ENCODE assay signal across 9 cellular contexts in the genomic region with DNA sequence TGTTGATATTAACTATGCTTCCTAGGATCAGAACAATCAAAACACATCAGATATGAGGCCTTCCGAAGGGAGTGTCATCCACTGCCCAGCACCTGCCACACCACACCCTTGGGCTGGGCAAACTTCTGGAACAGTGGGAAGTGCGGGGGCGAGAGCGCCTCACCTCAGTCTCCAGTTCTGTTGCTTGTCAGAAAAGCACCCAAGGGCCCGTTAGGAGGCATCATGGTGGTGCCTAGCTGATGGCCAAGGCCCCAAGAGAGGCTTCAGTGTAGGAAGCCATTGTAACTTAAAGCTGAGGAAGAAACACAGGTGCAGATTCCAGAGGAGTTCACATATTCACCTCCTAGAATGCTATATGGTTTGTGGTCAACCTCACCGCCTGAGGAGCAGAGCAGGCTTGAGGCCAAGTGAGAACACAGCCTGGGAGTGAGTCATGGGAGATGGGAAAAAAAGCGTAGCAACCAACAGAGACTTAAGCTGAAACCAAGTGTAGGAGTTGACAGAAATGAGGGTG.
A peak's percentile ranks its signal among the peaks of the same experiment; 100 is the strongest.
DNase-seq lines count a peak whose midpoint lies in the region; ATAC-seq and TF ChIP-seq lines count a peak whose summit lies in the region.
"Had no signal": no experiment of that assay in that cellular context is flagged by ENCODE, and none has a peak within 500 bp of the region (broad histone marks: within the 10 kb centered on the region; RNA-seq: fewer than 3 reads in every experiment).

No MANE protein-coding gene starts in this region.

- intact Hi-C loops in activated T-helper 1 cell treated with anti-CD3 and anti-CD28 coated beads, Interleukin-12 subunit alpha, Interleukin-12 subunit beta, Interleukin-2, Interleukin-4 antibody, amounts not matched to agents 30 ng/mL and 10 ng/mL and 1 ng/mL, durations not matched to agents 14 hours and 24 hours and 36 hours (cut with micrococcal nuclease) = loop anchor here (1.0 to 10.0 kb wide), 8 partner anchors 12 to 1095 kb away; a partner anchor contains a TSS

- no peaks in the 10 kb centered on the region for H3K9me3 Mint-ChIP-seq in activated T-helper 1 cell treated with anti-CD3 and anti-CD28 coated beads, Interleukin-12 subunit alpha, Interleukin-12 subunit beta, Interleukin-2, Interleukin-4 antibody, amounts not matched to agents 30 ng/mL and 10 ng/mL and 1 ng/mL, durations not matched to agents 14 hours and 24 hours and 36 hours
- no peaks in the 10 kb centered on the region for H3K9me3 Mint-ChIP-seq in effector memory CD8-positive, alpha-beta T cell
- H3K9me3 Mint-ChIP-seq: activated B cell treated with CpG ODN at 0.5 μM for 24 hours had no signal

- no peaks in the 10 kb centered on the region for H3K36me3 ChIP-seq in kidney epithelial cell (ENCODE audit: control insufficient read depth, insufficient read depth, low read length)

- no peak overlapping the region for H3K4me3 Mint-ChIP-seq in activated T-helper 1 cell treated with anti-CD3 and anti-CD28 coated beads, Interleukin-12 subunit alpha, Interleukin-12 subunit beta, Interleukin-2, Interleukin-4 antibody, amounts not matched to agents 30 ng/mL and 10 ng/mL and 1 ng/mL, durations not matched to agents 14 hours and 24 hours and 36 hours
- H3K4me3 Mint-ChIP-seq in effector memory CD8-positive, alpha-beta T cell = no peak overlapping the region
- H3K4me3 Mint-ChIP-seq: activated B cell treated with CpG ODN at 0.5 μM for 24 hours had no signal

- no peak for TF ChIP-seq CTCF in kidney epithelial cell (IDR thresholded peaks at IDR 0.05; ENCODE audit: insufficient read depth, low read length, poor library complexity, severe bottlenecking)

- H3K4me3 ChIP-seq in kidney epithelial cell (ENCODE audit: low read depth, low read length) = no peak overlapping the region

- no peak for ATAC-seq in effector memory CD8-positive, alpha-beta T cell (replicated peaks)
- ATAC-seq in HG02885 (IDR thresholded peaks at IDR 0.05; ENCODE audit: poor library complexity, unreplicated experiment) (no peak), GM19455 (IDR thresholded peaks at IDR 0.05; ENCODE audit: unreplicated experiment) (no peak)

- H3K36me3 Mint-ChIP-seq in activated T-helper 1 cell treated with anti-CD3 and anti-CD28 coated beads, Interleukin-12 subunit alpha, Interleukin-12 subunit beta, Interleukin-2, Interleukin-4 antibody, amounts not matched to agents 30 ng/mL and 10 ng/mL and 1 ng/mL, durations not matched to agents 14 hours and 24 hours and 36 hours (ENCODE audit: low read depth) = no peaks in the 10 kb centered on the region
- H3K36me3 Mint-ChIP-seq in effector memory CD8-positive, alpha-beta T cell (ENCODE audit: insufficient read depth) = no peaks in the 10 kb centered on the region

- H3K27me3 ChIP-seq in kidney epithelial cell (ENCODE audit: control insufficient read depth, insufficient read depth, low read length) = no peaks in the 10 kb centered on the region

- peak overlapping the region; percentile 72 for H3K27ac Mint-ChIP-seq in activated T-helper 1 cell treated with anti-CD3 and anti-CD28 coated beads, Interleukin-12 subunit alpha, Interleukin-12 subunit beta, Interleukin-2, Interleukin-4 antibody, amounts not matched to agents 30 ng/mL and 10 ng/mL and 1 ng/mL, durations not matched to agents 14 hours and 24 hours and 36 hours
- no peak overlapping the region for H3K27ac Mint-ChIP-seq in effector memory CD8-positive, alpha-beta T cell
- H3K27ac Mint-ChIP-seq: activated B cell treated with CpG ODN at 0.5 μM for 24 hours had no signal

- DNase-seq in activated T-cell treated with anti-CD3 and anti-CD28 coated beads for 24 hours (ENCODE audit: low read depth) (peak; percentile 49), kidney epithelial cell (ENCODE audit: low read depth) (peak; percentile 98), stromal cell of bone marrow (ENCODE audit: low read depth) (peak; percentile 86)
- DNase-seq in activated T-cell treated with anti-CD3 and anti-CD28 coated beads, Interleukin-2, amount 50 U/mL, for 1 hour = no peak
- DNase-seq in activated T-helper 1 cell treated with anti-CD3 and anti-CD28 coated beads, Interleukin-12 subunit alpha, Interleukin-12 subunit beta, Interleukin-2, Interleukin-4 antibody, amounts not matched to agents 30 ng/mL and 10 ng/mL and 1 ng/mL, durations not matched to agents 14 hours and 24 hours and 36 hours (ENCODE audit: low spot score) = peak; percentile 14
- DNase-seq in effector memory CD8-positive, alpha-beta T cell = no peak
- DNase-seq: activated B cell treated with CpG ODN at 0.5 μM for 24 hours had no signal

- H3K4me1 Mint-ChIP-seq in activated T-helper 1 cell treated with anti-CD3 and anti-CD28 coated beads, Interleukin-12 subunit alpha, Interleukin-12 subunit beta, Interleukin-2, Interleukin-4 antibody, amounts not matched to agents 30 ng/mL and 10 ng/mL and 1 ng/mL, durations not matched to agents 14 hours and 24 hours and 36 hours (ENCODE audit: low read depth) = peaks cover 10% of the 10 kb centered on the region
- H3K4me1 Mint-ChIP-seq in effector memory CD8-positive, alpha-beta T cell (ENCODE audit: low read depth in 2 of 2) = peaks cover 0 to 2% of the 10 kb centered on the region in 2 donors
- H3K4me1 Mint-ChIP-seq: activated B cell treated with CpG ODN at 0.5 μM for 24 hours had no signal

- peaks cover 6% of the 10 kb centered on the region for H3K27me3 Mint-ChIP-seq in activated T-helper 1 cell treated with anti-CD3 and anti-CD28 coated beads, Interleukin-12 subunit alpha, Interleukin-12 subunit beta, Interleukin-2, Interleukin-4 antibody, amounts not matched to agents 30 ng/mL and 10 ng/mL and 1 ng/mL, durations not matched to agents 14 hours and 24 hours and 36 hours (ENCODE audit: insufficient read depth)
- H3K27me3 Mint-ChIP-seq in effector memory CD8-positive, alpha-beta T cell = peaks cover 25 to 31% of the 10 kb centered on the region in 2 donors

Comparison
In these comparisons a context has a peak if more than half of its experiments do, and no peak if none do; other contexts are left out.
1. DNase-seq: peak in activated T-cell treated with anti-CD3 and anti-CD28 coated beads for 24 hours (single experiment), activated T-helper 1 cell treated with anti-CD3 and anti-CD28 coated beads, Interleukin-12 subunit alpha, Interleukin-12 subunit beta, Interleukin-2, Interleukin-4 antibody, amounts not matched to agents 30 ng/mL and 10 ng/mL and 1 ng/mL, durations not matched to agents 14 hours and 24 hours and 36 hours (single experiment), kidney epithelial cell (single experiment) and stromal cell of bone marrow (single experiment); none in activated T-cell treated with anti-CD3 and anti-CD28 coated beads, Interleukin-2, amount 50 U/mL, for 1 hour (single experiment) and effector memory CD8-positive, alpha-beta T cell (0 of 3).